Comparison of ENCODE assay signal across 8 cellular contexts in genomic region chr19:55526216-55527196, GRCh38. TPM values are rescaled to one million over a fixed set of nuclear protein-coding genes. Genes with fewer than 3 reads are reported as not detected.
DNase-seq lines count a peak whose midpoint lies in the region; ATAC-seq and TF ChIP-seq lines count a peak whose summit lies in the region.

No MANE protein-coding gene starts in this region.

- H3K4me3 ChIP-seq in coronary artery: no peak overlapping the region

- no peak overlapping the region for H3K27ac ChIP-seq in coronary artery

- no peak for TF ChIP-seq CTCF in coronary artery (IDR thresholded peaks at IDR 0.05)

- intact Hi-C loops in posterior vena cava (cut with DNase I): loop anchor here in 1 of 2 donors (5.0 kb wide), 1 partner anchor 51 kb away; no protein-coding TSS in a partner anchor

- ATAC-seq in HG02970 (IDR thresholded peaks at IDR 0.05; ENCODE audit: low FRiP score, unreplicated experiment) (no peak), HG02870 (IDR thresholded peaks at IDR 0.05; ENCODE audit: unreplicated experiment) (no peak)

- DNase-seq in HK-2 (ENCODE audit: unreplicated experiment): peak; percentile 89
- peak; percentile 73 for DNase-seq in NCI-H510A treated with DMSO at 0.1 percent for 48 hours (lab: John Stamatoyannopoulos, UW)
- peak; percentile 71 for DNase-seq in fibroblast of gingiva (ENCODE audit: low read depth)
- DNase-seq in posterior vena cava (ENCODE audit: low spot score): peak; percentile 76
- no peak for DNase-seq in DMS114 treated with DMSO at 0.1 percent for 48 hours (lab: John Stamatoyannopoulos, UW; ENCODE audit: unreplicated experiment)
- no peak for DNase-seq in coronary artery (ENCODE audit: low spot score)

RNA-seq across cellular contexts. Expression of gene SBK2, which starts 10.4 kb away (rescaled TPM):
- total RNA-seq in posterior vena cava: not detected

RNA-seq across cellular contexts. Expression of gene SBK3, which starts 18.8 kb away (rescaled TPM):
- not detected for total RNA-seq in posterior vena cava

RNA-seq across cellular contexts. Expression of gene SSC5D, which starts 38.3 kb away (rescaled TPM):
- total RNA-seq in posterior vena cava: 10 to 100 TPM; 32.4 to 40.6 TPM

RNA-seq across cellular contexts. Expression of gene NAT14, which starts 41.5 kb away (rescaled TPM):
- 10 to 100 TPM; 15.8 to 16.3 TPM for total RNA-seq in posterior vena cava

RNA-seq across cellular contexts. Expression of gene ZNF628, which starts 50.1 kb away (rescaled TPM):
- 1 to 10 TPM; 5.7 to 7.9 TPM for total RNA-seq in posterior vena cava

Comparison
In these comparisons a context has a peak if more than half of its experiments do, and no peak if none do; other contexts are left out.
1. DNase-seq: peak in HK-2 (single experiment), NCI-H510A treated with DMSO at 0.1 percent for 48 hours (single experiment), fibroblast of gingiva (single experiment) and posterior vena cava (single experiment); none in DMS114 treated with DMSO at 0.1 percent for 48 hours (single experiment) and coronary artery (single experiment).